8 cellular contexts compared by ENCODE assay signal in genomic region chr12:7460375-7461259, GRCh38. TPM values are rescaled to one million over a fixed set of nuclear protein-coding genes. Genes with fewer than 3 reads are reported as not detected.
DNase-seq lines count a peak whose midpoint lies in the region; FAIRE-seq and TF ChIP-seq lines count a peak whose summit lies in the region.

No MANE protein-coding gene starts in this region.

- H3K27me3 ChIP-seq in Karpas-422 (ENCODE audit: low read length) (no peaks in the 10 kb centered on the region), SU-DHL-6 (ENCODE audit: low read length) (no peaks in the 10 kb centered on the region), astrocyte (ENCODE audit: insufficient read depth, low read length) (no peaks in the 10 kb centered on the region)

- no peaks in the 10 kb centered on the region for H3K4me1 Mint-ChIP-seq in astrocyte (ENCODE audit: low read depth, unreplicated experiment)

- H3K27ac Mint-ChIP-seq in astrocyte (ENCODE audit: unreplicated experiment), result no peak overlapping the region

- no peak overlapping the region for H3K27ac ChIP-seq in Karpas-422 (ENCODE audit: low read length)
- no peak overlapping the region for H3K27ac ChIP-seq in SU-DHL-6 (ENCODE audit: low read depth, low read length)
- H3K27ac ChIP-seq in astrocyte (ENCODE audit: low read depth, low read length), result no peak overlapping the region

- no peak for FAIRE-seq in astrocyte (lab: Jason Lieb, UNC)

- TF ChIP-seq CTCF in SU-DHL-6 (IDR thresholded peaks at IDR 0.05; ENCODE audit: insufficient read depth, low read length, poor library complexity, severe bottlenecking) (peak; percentile 79), astrocyte (IDR thresholded peaks at IDR 0.05; ENCODE audit: insufficient read depth, low read depth, low read length) (peak; percentile 92)

- H4K20me1 ChIP-seq in Karpas-422 (ENCODE audit: insufficient read depth, low read depth, low read length) (no peaks in the 10 kb centered on the region), SU-DHL-6 (ENCODE audit: low read depth, low read length) (no peaks in the 10 kb centered on the region), astrocyte (ENCODE audit: insufficient read depth, low read length) (no peaks in the 10 kb centered on the region)

- DNase-seq in NOMO-1 (lab: John Stamatoyannopoulos, UW; ENCODE audit: unreplicated experiment in 2 of 2) (peak; percentile 31 to 54), NOMO-1 treated with dmso at 0.1 percent for 144 hours (lab: John Stamatoyannopoulos, UW; ENCODE audit: unreplicated experiment) (no peak), Karpas-422 (peak; percentile 83), astrocyte (ENCODE audit: low read depth) (no peak), iPS DF 19.7 (ENCODE audit: low read depth, low spot score) (peak; percentile 42), smooth muscle cell of the brain vasculature (ENCODE audit: low read depth, low spot score) (peak; percentile 23), mesenteric fat pad (ENCODE audit: low spot score) (no peak)

- H3K4me3 ChIP-seq in Karpas-422 (ENCODE audit: low read length) (no peak overlapping the region), SU-DHL-6 (ENCODE audit: insufficient read depth, low read length, poor library complexity, severe bottlenecking) (no peak overlapping the region), astrocyte (ENCODE audit: insufficient read depth, low read depth, low read length) (no peak overlapping the region)

- no peaks in the 10 kb centered on the region for H3F3A ChIP-seq in SU-DHL-6 (ENCODE audit: insufficient read depth)

- H3K4me1 ChIP-seq in Karpas-422 (ENCODE audit: low read length) (no peaks in the 10 kb centered on the region), astrocyte (ENCODE audit: insufficient read depth, low read length) (no peaks in the 10 kb centered on the region)

- H3K9me2 ChIP-seq in Karpas-422 (replicated peaks; ENCODE audit: insufficient read depth, low read length) (no peaks in the 10 kb centered on the region), SU-DHL-6 (replicated peaks; ENCODE audit: insufficient read depth, low read length) (no peaks in the 10 kb centered on the region)

- no peaks in the 10 kb centered on the region for H3K36me3 ChIP-seq in Karpas-422 (ENCODE audit: insufficient read depth, low read length)
- no peaks in the 10 kb centered on the region for H3K36me3 ChIP-seq in SU-DHL-6 (ENCODE audit: low read length)
- H3K36me3 ChIP-seq in astrocyte (ENCODE audit: insufficient read depth, low read length), result no peaks in the 10 kb centered on the region

- no peak overlapping the region for H3K4me3 Mint-ChIP-seq in astrocyte (ENCODE audit: unreplicated experiment)

- H2AFZ ChIP-seq in Karpas-422 (ENCODE audit: low read length), result no peak overlapping the region
- H2AFZ ChIP-seq in SU-DHL-6 (ENCODE audit: low read depth, low read length, severe bottlenecking), result no peak overlapping the region
- H2AFZ ChIP-seq in astrocyte (ENCODE audit: low read depth, low read length), result no peak overlapping the region

- H3K9me3 ChIP-seq in Karpas-422 (ENCODE audit: low read length) (no peaks in the 10 kb centered on the region), SU-DHL-6 (ENCODE audit: insufficient read depth, low read length) (no peaks in the 10 kb centered on the region), astrocyte (ENCODE audit: insufficient read depth, low read depth, low read length) (no peaks in the 10 kb centered on the region)

- no peaks in the 10 kb centered on the region for H3K79me2 ChIP-seq in Karpas-422 (ENCODE audit: low read length)
- H3K79me2 ChIP-seq in SU-DHL-6 (ENCODE audit: insufficient read depth, low read length), result no peaks in the 10 kb centered on the region
- no peaks in the 10 kb centered on the region for H3K79me2 ChIP-seq in astrocyte (ENCODE audit: insufficient read depth, low read length)

- H3K36me3 Mint-ChIP-seq in astrocyte (ENCODE audit: low read depth, unreplicated experiment), result no peaks in the 10 kb centered on the region

- H3K9ac ChIP-seq in Karpas-422 (ENCODE audit: low read length) (no peak overlapping the region), SU-DHL-6 (ENCODE audit: low read length) (no peak overlapping the region), astrocyte (ENCODE audit: low read length) (no peak overlapping the region)

- peaks cover 1% of the 10 kb centered on the region for H3K9me3 Mint-ChIP-seq in astrocyte (ENCODE audit: unreplicated experiment)

- H3K4me2 ChIP-seq in Karpas-422 (ENCODE audit: low read depth, low read length, poor library complexity, severe bottlenecking) (no peak overlapping the region), SU-DHL-6 (ENCODE audit: low read depth, low read length, poor library complexity, severe bottlenecking) (no peak overlapping the region), astrocyte (ENCODE audit: low read length) (no peak overlapping the region)

- H3K27me3 Mint-ChIP-seq in astrocyte (ENCODE audit: low read depth, unreplicated experiment), result no peaks in the 10 kb centered on the region

RNA-seq across cellular contexts. Expression of gene CD163L1, which starts 16.7 kb away (rescaled TPM):
- total RNA-seq in Karpas-422 (2014; rRNA removed; shearing (Covaris generic); ENCODE audit: low replicate concordance), result 19.4 and 34.4 TPM in 2 replicates
- total RNA-seq in astrocyte (1.3 and 1.6 TPM in 2 replicates), mesenteric fat pad (16.7 TPM)

RNA-seq across cellular contexts. Expression of gene CD163, which starts 43.0 kb away (rescaled TPM):
- not detected in 2 replicates for total RNA-seq in Karpas-422 (2014; rRNA removed; shearing (Covaris generic); ENCODE audit: low replicate concordance)
- not detected in 2 replicates for total RNA-seq in astrocyte
- total RNA-seq in mesenteric fat pad, result 943 TPM

Comparison
In these comparisons a context has a peak if more than half of its experiments do, and no peak if none do; other contexts are left out.
1. DNase-seq: peak in NOMO-1 (2 of 2), Karpas-422 (single experiment), iPS DF 19.7 (single experiment) and smooth muscle cell of the brain vasculature (single experiment); none in NOMO-1 treated with dmso at 0.1 percent for 144 hours (single experiment), astrocyte (single experiment) and mesenteric fat pad (single experiment).
2. RNA of gene CD163, which starts 43.0 kb away (total RNA-seq): 943 TPM in mesenteric fat pad (single experiment); not detected in astrocyte and not detected in Karpas-422; every median in the first group is over 100 times any median in the second.